36 cellular contexts compared by ENCODE assay signal in the genomic region with DNA sequence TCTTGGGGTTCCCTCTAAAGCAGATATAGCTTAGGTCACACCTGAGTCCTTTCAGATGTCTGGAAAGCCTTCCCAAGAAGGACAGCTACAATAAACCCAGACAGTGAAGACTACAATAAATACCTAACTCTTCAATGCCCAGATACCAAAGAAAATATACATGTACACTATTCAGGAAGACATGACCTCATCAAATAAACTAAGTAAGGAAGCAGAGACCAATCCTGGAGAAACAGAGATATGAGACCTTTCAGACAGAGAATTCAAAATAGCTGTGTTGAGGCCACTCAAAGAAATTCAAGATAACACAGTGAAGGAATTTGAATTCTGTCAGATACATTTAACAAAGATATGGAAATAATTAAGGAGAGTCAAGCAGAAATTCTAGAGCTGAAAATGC. TPM values are rescaled to one million over a fixed set of nuclear protein-coding genes. Genes with fewer than 3 reads are reported as not detected.
"Had no signal": no experiment of that assay in that cellular context is flagged by ENCODE, and none has a peak within 500 bp of the region (broad histone marks: within the 10 kb centered on the region; RNA-seq: fewer than 3 reads in every experiment).

No MANE protein-coding gene starts in this region.

- ATAC-seq: activated naive CD4-positive, alpha-beta T cell treated with anti-CD3 and anti-CD28 coated beads, Interleukin-2, amount 50 U/mL, for 72 hours; activated naive CD8-positive, alpha-beta T cell treated with anti-CD3 and anti-CD28 coated beads, Interleukin-2, amount 50 U/mL, for 24 hours; activated T-cell treated with anti-CD3 and anti-CD28 coated beads, Interleukin-2, amount 50 U/mL, for 4 hours; activated T-cell treated with anti-CD3 and anti-CD28 coated beads, Interleukin-2, amount 50 U/mL, for 72 hours; activated T-helper 17 cell treated with anti-CD3 and anti-CD28 coated beads, Interleukin-2, amount 50 U/mL, for 72 hours; body of pancreas had no signal

- H3K4me3 ChIP-seq: adrenal gland, ascending aorta, body of pancreas, breast epithelium, cardiac muscle cell had no signal

- FAIRE-seq: astrocyte, bronchial epithelial cell had no signal

- DNase-seq: activated effector memory CD4-positive, alpha-beta T cell treated with anti-CD3 and anti-CD28 coated beads, Interleukin-2, amount 50 U/mL, for 16 hours; activated effector memory CD4-positive, alpha-beta T cell treated with Interleukin-2 at 50 U/mL for 16 hours; activated gamma-delta T cell; activated gamma-delta T cell treated with Interleukin-2 at 50 U/mL for 16 hours; activated naive CD4-positive, alpha-beta T cell; activated naive CD4-positive, alpha-beta T cell treated with anti-CD3 and anti-CD28 coated beads for 36 hours; activated naive CD4-positive, alpha-beta T cell treated with anti-CD3 and anti-CD28 coated beads, Interleukin-2, amount 10 ng/mL, durations not matched to agents 7 days and 5 days; activated naive CD4-positive, alpha-beta T cell treated with anti-CD3 and anti-CD28 coated beads, Interleukin-2, amount 50 U/mL, for 16 hours; activated naive CD4-positive, alpha-beta T cell treated with Interleukin-2 at 50 U/mL for 16 hours; activated naive CD8-positive, alpha-beta T cell treated with anti-CD3 and anti-CD28 coated beads for 36 hours; activated naive CD8-positive, alpha-beta T cell treated with anti-CD3 and anti-CD28 coated beads, Interleukin-2, amount 10 ng/mL, durations not matched to agents 7 days and 5 days; activated naive CD8-positive, alpha-beta T cell treated with anti-CD3 and anti-CD28 coated beads, Interleukin-2, amount 50 U/mL, for 24 hours; activated T-cell treated with anti-CD3 and anti-CD28 coated beads, Interleukin-2, amount 50 U/mL, for 1 hour; activated T-cell treated with anti-CD3 and anti-CD28 coated beads, Interleukin-2, amount 50 U/mL, for 24 hours; activated T-cell treated with anti-CD3 and anti-CD28 coated beads, Interleukin-2, amount 50 U/mL, for 4 hours; activated T-cell treated with anti-CD3 and anti-CD28 coated beads, Interleukin-2, amount 50 U/mL, for 48 hours; activated T-cell treated with anti-CD3 and anti-CD28 coated beads, Interleukin-2, amount 50 U/mL, for 72 hours; adrenal gland; amniotic stem cell; amygdala; anterior cingulate cortex; aorta; body of pancreas; brain microvascular endothelial cell; caudate nucleus; central memory CD4-positive, alpha-beta T cell; cerebellar nuclear complex had no signal

- H3K36me3 ChIP-seq: adrenal gland, brain microvascular endothelial cell, breast epithelium, cardiac muscle cell had no signal

- H3K4me1 ChIP-seq: adrenal gland, ascending aorta, body of pancreas, breast epithelium had no signal

- H3K27ac ChIP-seq: adrenal gland, ascending aorta, body of pancreas, brain microvascular endothelial cell, breast epithelium, cardiac muscle cell had no signal

- H3K9me3 ChIP-seq: adrenal gland, body of pancreas, breast epithelium had no signal

- H3K27me3 ChIP-seq: adrenal gland, ascending aorta, body of pancreas, brain microvascular endothelial cell, breast epithelium, cardiac muscle cell had no signal

RNA-seq across cellular contexts. Expression of gene MIPOL1, which starts 15.3 kb away (rescaled TPM):
- total RNA-seq: activated naive CD8-positive, alpha-beta T cell treated with anti-CD3 and anti-CD28 coated beads for 36 hours; activated naive CD8-positive, alpha-beta T cell treated with anti-CD3 and anti-CD28 coated beads, Interleukin-2, amount 10 ng/mL, durations not matched to agents 7 days and 5 days; activated T-helper 1 cell treated with anti-CD3 and anti-CD28 coated beads, Interleukin-12 subunit alpha, Interleukin-12 subunit beta, Interleukin-2, Interleukin-4 antibody, amounts not matched to agents 30 ng/mL and 10 ng/mL and 1 ng/mL, durations not matched to agents 14 hours and 24 hours and 36 hours; activated T-helper 2 cell treated with anti-CD3 and anti-CD28 coated beads, Interferon-gamma antibody, Interleukin-2, Interleukin-4, amounts not matched to agents 10 μg/mL and 5 μg/mL and 100 μg/mL, durations not matched to agents 14 hours and 24 hours and 36 hours had no signal

RNA-seq across cellular contexts. Expression of gene SLC25A21, which starts 40.6 kb away (rescaled TPM):
- total RNA-seq: activated naive CD4-positive, alpha-beta T cell treated with anti-CD3 and anti-CD28 coated beads for 36 hours; activated naive CD4-positive, alpha-beta T cell treated with anti-CD3 and anti-CD28 coated beads, Interleukin-2, amount 50 U/mL, for 72 hours; activated naive CD8-positive, alpha-beta T cell treated with anti-CD3 and anti-CD28 coated beads for 36 hours; activated naive CD8-positive, alpha-beta T cell treated with anti-CD3 and anti-CD28 coated beads, Interleukin-2, amount 10 ng/mL, durations not matched to agents 7 days and 5 days; activated T-cell treated with anti-CD3 and anti-CD28 coated beads, Interleukin-2, amount 50 U/mL, for 4 hours; activated T-cell treated with anti-CD3 and anti-CD28 coated beads, Interleukin-2, amount 50 U/mL, for 72 hours; activated T-helper 1 cell treated with anti-CD3 and anti-CD28 coated beads, Interleukin-12 subunit alpha, Interleukin-12 subunit beta, Interleukin-2, Interleukin-4 antibody, amounts not matched to agents 30 ng/mL and 10 ng/mL and 1 ng/mL, durations not matched to agents 14 hours and 24 hours and 36 hours; activated T-helper 17 cell treated with anti-CD3 and anti-CD28 coated beads, Interleukin-2, amount 50 U/mL, for 72 hours; activated T-helper 2 cell treated with anti-CD3 and anti-CD28 coated beads, Interferon-gamma antibody, Interleukin-2, Interleukin-4, amounts not matched to agents 10 μg/mL and 5 μg/mL and 100 μg/mL, durations not matched to agents 14 hours and 24 hours and 36 hours; ascending aorta; body of pancreas had no signal
